In the genomic region with DNA sequence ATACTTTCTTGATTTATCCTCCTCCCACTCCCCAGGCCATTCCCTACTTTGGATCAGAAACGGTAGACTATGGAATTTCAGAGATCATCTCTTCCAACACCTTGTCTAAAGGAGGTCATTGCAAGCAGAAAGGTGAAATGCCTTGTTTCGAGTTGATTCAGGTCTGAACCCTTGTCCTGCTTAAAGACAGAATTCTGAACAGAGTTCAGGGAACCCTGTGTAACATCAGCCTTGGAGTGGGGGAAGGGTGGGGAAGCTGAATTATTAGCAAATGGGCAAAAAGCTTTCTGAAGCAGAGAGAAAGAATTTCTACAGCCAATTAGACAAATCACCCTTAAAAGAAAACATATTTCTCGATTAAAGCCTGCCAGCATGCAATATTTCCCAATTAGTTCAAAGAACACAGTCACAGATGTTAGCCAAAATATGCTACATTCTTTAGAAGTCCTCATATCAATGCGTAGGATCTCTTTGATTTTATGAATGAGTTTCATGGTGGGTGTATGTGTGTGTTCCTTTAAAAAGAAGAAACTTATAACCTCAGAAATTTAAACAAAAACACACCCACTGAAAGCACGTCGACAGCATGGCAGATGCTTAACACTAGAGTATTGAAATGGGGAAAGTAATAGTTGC, we compare ENCODE assay signal across 1 cellular context.
TF ChIP-seq lines count a peak whose summit lies in the region.

No MANE protein-coding gene starts in this region.

TF ChIP-seq in H1, 55 proteins besides CTCF, POLR2A, EP300 and RAD21:
- TF ChIP-seq JUN (IDR thresholded peaks at IDR 0.05; ENCODE audit: low read depth, low read length) (no peak), CEBPB (IDR thresholded peaks at IDR 0.05; ENCODE audit: low read depth, low read length) (no peak), CBX8 (IDR thresholded peaks at IDR 0.05; ENCODE audit: borderline replicate concordance, low read depth, low read length) (no peak), SRF (IDR thresholded peaks at IDR 0.05; ENCODE audit: low read depth, low read length) (no peak), POU5F1 (IDR thresholded peaks at IDR 0.05; ENCODE audit: low read depth, low read length) (no peak), SIRT6 (IDR thresholded peaks at IDR 0.05; ENCODE audit: low read length) (no peak), CHD1 (IDR thresholded peaks at IDR 0.05; ENCODE audit: low read depth, low read length) (no peak), SP1 (IDR thresholded peaks at IDR 0.05; ENCODE audit: low read depth, low read length) (no peak), SP4 (IDR thresholded peaks at IDR 0.05; ENCODE audit: low read length) (no peak), TBP (IDR thresholded peaks at IDR 0.05; ENCODE audit: low read depth, low read length) (no peak), RNF2 (IDR thresholded peaks at IDR 0.05; ENCODE audit: borderline replicate concordance, low read depth, low read length, missing control alignments, poor library complexity, severe bottlenecking) (no peak), KDM1A (IDR thresholded peaks at IDR 0.05; ENCODE audit: borderline replicate concordance, low read length) (no peak), EGR1 (IDR thresholded peaks at IDR 0.05; ENCODE audit: borderline replicate concordance, low read depth, low read length) (no peak), MAFK (IDR thresholded peaks at IDR 0.05; ENCODE audit: low read depth, low read length) (no peak)
- TF ChIP-seq, protein P1, sequence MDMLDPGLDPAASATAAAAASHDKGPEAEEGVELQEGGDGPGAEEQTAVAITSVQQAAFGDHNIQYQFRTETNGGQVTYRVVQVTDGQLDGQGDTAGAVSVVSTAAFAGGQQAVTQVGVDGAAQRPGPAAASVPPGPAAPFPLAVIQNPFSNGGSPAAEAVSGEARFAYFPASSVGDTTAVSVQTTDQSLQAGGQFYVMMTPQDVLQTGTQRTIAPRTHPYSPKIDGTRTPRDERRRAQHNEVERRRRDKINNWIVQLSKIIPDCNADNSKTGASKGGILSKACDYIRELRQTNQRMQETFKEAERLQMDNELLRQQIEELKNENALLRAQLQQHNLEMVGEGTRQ (IDR thresholded peaks at IDR 0.05; ENCODE audit: low read length): no peak
- TF ChIP-seq, protein P2, sequence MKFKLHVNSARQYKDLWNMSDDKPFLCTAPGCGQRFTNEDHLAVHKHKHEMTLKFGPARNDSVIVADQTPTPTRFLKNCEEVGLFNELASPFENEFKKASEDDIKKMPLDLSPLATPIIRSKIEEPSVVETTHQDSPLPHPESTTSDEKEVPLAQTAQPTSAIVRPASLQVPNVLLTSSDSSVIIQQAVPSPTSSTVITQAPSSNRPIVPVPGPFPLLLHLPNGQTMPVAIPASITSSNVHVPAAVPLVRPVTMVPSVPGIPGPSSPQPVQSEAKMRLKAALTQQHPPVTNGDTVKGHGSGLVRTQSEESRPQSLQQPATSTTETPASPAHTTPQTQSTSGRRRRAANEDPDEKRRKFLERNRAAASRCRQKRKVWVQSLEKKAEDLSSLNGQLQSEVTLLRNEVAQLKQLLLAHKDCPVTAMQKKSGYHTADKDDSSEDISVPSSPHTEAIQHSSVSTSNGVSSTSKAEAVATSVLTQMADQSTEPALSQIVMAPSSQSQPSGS (IDR thresholded peaks at IDR 0.05; ENCODE audit: low read length): no peak
- TF ChIP-seq, protein P3, sequence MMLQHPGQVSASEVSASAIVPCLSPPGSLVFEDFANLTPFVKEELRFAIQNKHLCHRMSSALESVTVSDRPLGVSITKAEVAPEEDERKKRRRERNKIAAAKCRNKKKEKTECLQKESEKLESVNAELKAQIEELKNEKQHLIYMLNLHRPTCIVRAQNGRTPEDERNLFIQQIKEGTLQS (IDR thresholded peaks at IDR 0.05; ENCODE audit: insufficient read depth, low read depth, low read length): no peak
